9 cellular contexts compared by ENCODE assay signal in genomic region chr2:138267161-138267901, GRCh38.
DNase-seq lines count a peak whose midpoint lies in the region; ATAC-seq and TF ChIP-seq lines count a peak whose summit lies in the region.
"Had no signal": no experiment of that assay in that cellular context is flagged by ENCODE, and none has a peak within 500 bp of the region (broad histone marks: within the 10 kb centered on the region; RNA-seq: fewer than 3 reads in every experiment).

No MANE protein-coding gene starts in this region.

- no peak overlapping the region for H3K4me3 ChIP-seq in AG09309 (ENCODE audit: control insufficient read depth, low read depth, low read length)
- no peak overlapping the region for H3K4me3 ChIP-seq in fibroblast of lung (replicated peaks in 1 of 4; ENCODE audit: control extremely low read depth in 1 of 4, insufficient read depth in 1 of 4, low read depth in 3 of 4, low read length in 4 of 4)
- no peak overlapping the region for H3K4me3 ChIP-seq in right lobe of liver

- H3K27ac ChIP-seq in fibroblast of lung (ENCODE audit: insufficient read depth, low read length) (peak overlapping the region; percentile 64), right lobe of liver (no peak overlapping the region)

- H2AFZ ChIP-seq in fibroblast of lung (ENCODE audit: low read length): peak overlapping the region; percentile 52

- no peaks in the 10 kb centered on the region for H3K27me3 ChIP-seq in fibroblast of lung (ENCODE audit: control insufficient read depth, insufficient read depth, low read length)
- no peaks in the 10 kb centered on the region for H3K27me3 ChIP-seq in right lobe of liver

- no peaks in the 10 kb centered on the region for H3K36me3 ChIP-seq in fibroblast of lung (ENCODE audit: control insufficient read depth, insufficient read depth, low read length)
- no peaks in the 10 kb centered on the region for H3K36me3 ChIP-seq in right lobe of liver

- peak overlapping the region; percentile 37 for H3K4me2 ChIP-seq in fibroblast of lung (ENCODE audit: extremely low read depth, insufficient read depth, low read length)

- DNase-seq in AG09309 (ENCODE audit: low read depth): peak; percentile 44
- DNase-seq in fibroblast of lung (ENCODE audit: low read depth in 2 of 2): peak; percentile 86
- no peak for DNase-seq in cerebellar nuclear complex (lab: John Stamatoyannopoulos, UW)
- DNase-seq in HT-29 (ENCODE audit: low spot score): no peak
- no peak for DNase-seq in ureter (ENCODE audit: low spot score)
- no peak for DNase-seq in right lobe of liver
- DNase-seq: CD8-positive, alpha-beta memory T cell had no signal

- TF ChIP-seq POLR2A in right lobe of liver (IDR thresholded peaks at IDR 0.05): no peak

- ATAC-seq in GM21390 (IDR thresholded peaks at IDR 0.05; ENCODE audit: unreplicated experiment) (peak; percentile 86), HG03457 (IDR thresholded peaks at IDR 0.05; ENCODE audit: unreplicated experiment) (peak; percentile 78), right lobe of liver (no peak)

- H3K9me3 ChIP-seq in fibroblast of lung (ENCODE audit: control insufficient read depth, insufficient read depth, low read depth, low read length) (no peaks in the 10 kb centered on the region), right lobe of liver (no peaks in the 10 kb centered on the region)

- H3K9ac ChIP-seq in fibroblast of lung (ENCODE audit: insufficient read depth, low read length): no peak overlapping the region

- no peaks in the 10 kb centered on the region for H3K79me2 ChIP-seq in fibroblast of lung (ENCODE audit: control insufficient read depth, insufficient read depth, low read length)

- H4K20me1 ChIP-seq in fibroblast of lung (ENCODE audit: control insufficient read depth, extremely low read depth, insufficient read depth, low read length): no peaks in the 10 kb centered on the region

- intact Hi-C loops in right lobe of liver (cut with DNase I): no loop called here

- 83% methylated on average over 1 of the region's 4 CpGs for WGBS in right lobe of liver (ENCODE audit: insufficient coverage, low coverage, low lambda C conversion rate, missing lambda C conversion rate)

- TF ChIP-seq CTCF in AG09309 (IDR thresholded peaks at IDR 0.05; ENCODE audit: control insufficient read depth, insufficient read depth, low read depth, low read length, missing control alignments) (no peak), fibroblast of lung (conservative IDR thresholded peaks at IDR 0.05 in 1 of 2, IDR thresholded peaks at IDR 0.05 in 1 of 2; ENCODE audit: low read depth in 1 of 2, low read length in 2 of 2) (no peak), right lobe of liver (IDR thresholded peaks at IDR 0.05) (no peak)

- H3K4me1 ChIP-seq in fibroblast of lung (ENCODE audit: control insufficient read depth, extremely low read depth, insufficient read depth, low read length) (peaks cover 13% of the 10 kb centered on the region), right lobe of liver (no peaks in the 10 kb centered on the region)

Comparison
In these comparisons a context has a peak if more than half of its experiments do, and no peak if none do; other contexts are left out.
1. DNase-seq: peak in AG09309 (single experiment) and fibroblast of lung (2 of 2); none in cerebellar nuclear complex (0 of 2), HT-29 (single experiment), ureter (single experiment) and right lobe of liver (0 of 3).
2. ATAC-seq: peak in GM21390 (single experiment) and HG03457 (single experiment); none in right lobe of liver (0 of 4).